Comparison of ENCODE assay signal across 1 cellular context in the genomic region with DNA sequence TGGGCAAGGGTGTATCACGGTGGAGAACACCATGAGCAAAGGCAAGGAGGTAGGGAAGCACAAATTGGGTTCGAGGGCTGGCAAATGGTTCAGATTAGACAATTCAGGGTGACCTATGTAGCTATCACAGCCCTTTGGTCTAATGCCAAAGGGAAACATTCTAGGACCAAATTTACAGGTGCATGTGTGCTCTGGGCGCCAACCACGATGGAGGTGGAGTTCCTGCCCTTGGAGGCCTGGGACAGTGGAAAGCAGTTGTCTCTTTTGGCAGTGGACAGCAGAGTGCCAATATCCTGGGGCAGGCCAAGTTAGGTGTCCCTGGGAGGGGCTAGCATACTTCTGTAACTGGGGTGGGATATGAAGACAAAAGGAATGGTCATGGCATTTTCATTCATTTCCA.
TF ChIP-seq lines count a peak whose summit lies in the region.

No MANE protein-coding gene starts in this region.

TF ChIP-seq in HCT116, 20 proteins besides CTCF, POLR2A, EP300 and RAD21 (continued from another document):
- TF ChIP-seq, protein P1, sequence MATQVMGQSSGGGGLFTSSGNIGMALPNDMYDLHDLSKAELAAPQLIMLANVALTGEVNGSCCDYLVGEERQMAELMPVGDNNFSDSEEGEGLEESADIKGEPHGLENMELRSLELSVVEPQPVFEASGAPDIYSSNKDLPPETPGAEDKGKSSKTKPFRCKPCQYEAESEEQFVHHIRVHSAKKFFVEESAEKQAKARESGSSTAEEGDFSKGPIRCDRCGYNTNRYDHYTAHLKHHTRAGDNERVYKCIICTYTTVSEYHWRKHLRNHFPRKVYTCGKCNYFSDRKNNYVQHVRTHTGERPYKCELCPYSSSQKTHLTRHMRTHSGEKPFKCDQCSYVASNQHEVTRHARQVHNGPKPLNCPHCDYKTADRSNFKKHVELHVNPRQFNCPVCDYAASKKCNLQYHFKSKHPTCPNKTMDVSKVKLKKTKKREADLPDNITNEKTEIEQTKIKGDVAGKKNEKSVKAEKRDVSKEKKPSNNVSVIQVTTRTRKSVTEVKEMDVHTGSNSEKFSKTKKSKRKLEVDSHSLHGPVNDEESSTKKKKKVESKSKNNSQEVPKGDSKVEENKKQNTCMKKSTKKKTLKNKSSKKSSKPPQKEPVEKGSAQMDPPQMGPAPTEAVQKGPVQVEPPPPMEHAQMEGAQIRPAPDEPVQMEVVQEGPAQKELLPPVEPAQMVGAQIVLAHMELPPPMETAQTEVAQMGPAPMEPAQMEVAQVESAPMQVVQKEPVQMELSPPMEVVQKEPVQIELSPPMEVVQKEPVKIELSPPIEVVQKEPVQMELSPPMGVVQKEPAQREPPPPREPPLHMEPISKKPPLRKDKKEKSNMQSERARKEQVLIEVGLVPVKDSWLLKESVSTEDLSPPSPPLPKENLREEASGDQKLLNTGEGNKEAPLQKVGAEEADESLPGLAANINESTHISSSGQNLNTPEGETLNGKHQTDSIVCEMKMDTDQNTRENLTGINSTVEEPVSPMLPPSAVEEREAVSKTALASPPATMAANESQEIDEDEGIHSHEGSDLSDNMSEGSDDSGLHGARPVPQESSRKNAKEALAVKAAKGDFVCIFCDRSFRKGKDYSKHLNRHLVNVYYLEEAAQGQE (IDR thresholded peaks at IDR 0.05; ENCODE audit: low read depth): no peak
- TF ChIP-seq FOSL1 (IDR thresholded peaks at IDR 0.05; ENCODE audit: low read depth) (no peak), ZFX (IDR thresholded peaks at IDR 0.05) (no peak), SRF (IDR thresholded peaks at IDR 0.05; ENCODE audit: low read depth) (no peak), YY1 (IDR thresholded peaks at IDR 0.05; ENCODE audit: extremely low read depth, insufficient replicate concordance, low read depth, low read length) (no peak), ELF1 (IDR thresholded peaks at IDR 0.05; ENCODE audit: borderline replicate concordance, low read depth) (no peak), ZNF274 (IDR thresholded peaks at IDR 0.05; ENCODE audit: low read depth, low read length) (no peak), EZH2phosphoT487 (IDR thresholded peaks at IDR 0.05; ENCODE audit: borderline replicate concordance) (no peak), EZH2 (IDR thresholded peaks at IDR 0.05) (no peak), SIN3A (IDR thresholded peaks at IDR 0.05; ENCODE audit: low read depth) (no peak), CBX3 (IDR thresholded peaks at IDR 0.05; ENCODE audit: low read depth) (no peak), TCF7L2 (IDR thresholded peaks at IDR 0.05; ENCODE audit: borderline replicate concordance, extremely low read depth, insufficient read depth, insufficient read length) (no peak), SP1 (IDR thresholded peaks at IDR 0.05; ENCODE audit: low read depth) (no peak)
- TF ChIP-seq, protein P2, sequence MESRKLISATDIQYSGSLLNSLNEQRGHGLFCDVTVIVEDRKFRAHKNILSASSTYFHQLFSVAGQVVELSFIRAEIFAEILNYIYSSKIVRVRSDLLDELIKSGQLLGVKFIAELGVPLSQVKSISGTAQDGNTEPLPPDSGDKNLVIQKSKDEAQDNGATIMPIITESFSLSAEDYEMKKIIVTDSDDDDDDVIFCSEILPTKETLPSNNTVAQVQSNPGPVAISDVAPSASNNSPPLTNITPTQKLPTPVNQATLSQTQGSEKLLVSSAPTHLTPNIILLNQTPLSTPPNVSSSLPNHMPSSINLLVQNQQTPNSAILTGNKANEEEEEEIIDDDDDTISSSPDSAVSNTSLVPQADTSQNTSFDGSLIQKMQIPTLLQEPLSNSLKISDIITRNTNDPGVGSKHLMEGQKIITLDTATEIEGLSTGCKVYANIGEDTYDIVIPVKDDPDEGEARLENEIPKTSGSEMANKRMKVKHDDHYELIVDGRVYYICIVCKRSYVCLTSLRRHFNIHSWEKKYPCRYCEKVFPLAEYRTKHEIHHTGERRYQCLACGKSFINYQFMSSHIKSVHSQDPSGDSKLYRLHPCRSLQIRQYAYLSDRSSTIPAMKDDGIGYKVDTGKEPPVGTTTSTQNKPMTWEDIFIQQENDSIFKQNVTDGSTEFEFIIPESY (IDR thresholded peaks at IDR 0.05; ENCODE audit: extremely low read depth, insufficient replicate concordance, low read length): no peak
- TF ChIP-seq, protein P3, sequence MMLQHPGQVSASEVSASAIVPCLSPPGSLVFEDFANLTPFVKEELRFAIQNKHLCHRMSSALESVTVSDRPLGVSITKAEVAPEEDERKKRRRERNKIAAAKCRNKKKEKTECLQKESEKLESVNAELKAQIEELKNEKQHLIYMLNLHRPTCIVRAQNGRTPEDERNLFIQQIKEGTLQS (IDR thresholded peaks at IDR 0.05): no peak
- TF ChIP-seq, protein P4, sequence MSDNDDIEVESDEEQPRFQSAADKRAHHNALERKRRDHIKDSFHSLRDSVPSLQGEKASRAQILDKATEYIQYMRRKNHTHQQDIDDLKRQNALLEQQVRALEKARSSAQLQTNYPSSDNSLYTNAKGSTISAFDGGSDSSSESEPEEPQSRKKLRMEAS (IDR thresholded peaks at IDR 0.05): no peak
